Comparison of ENCODE assay signal across 15 cellular contexts in the genomic region with DNA sequence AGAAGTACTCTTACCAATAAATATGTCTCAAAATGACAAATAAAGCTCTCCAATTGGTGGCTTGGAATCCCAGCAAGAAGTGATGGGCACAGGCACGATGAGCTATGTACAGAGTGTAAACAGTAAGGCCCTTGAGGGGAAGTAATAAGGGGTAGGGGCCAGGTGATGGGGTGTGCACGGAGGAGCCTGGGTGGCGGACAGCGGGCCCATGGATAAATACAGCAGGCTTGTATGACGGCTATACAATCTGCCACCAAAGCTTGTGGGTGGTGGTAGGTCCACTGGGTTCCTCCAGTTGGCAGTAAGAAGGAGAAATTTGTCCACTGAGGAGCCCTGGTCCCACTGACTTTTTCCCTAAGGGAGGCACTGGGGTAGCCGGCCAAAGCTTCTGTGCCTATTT. TPM values are rescaled to one million over a fixed set of nuclear protein-coding genes. Genes with fewer than 3 reads are reported as not detected.
DNase-seq lines count a peak whose midpoint lies in the region; ATAC-seq and TF ChIP-seq lines count a peak whose summit lies in the region.
"Had no signal": no experiment of that assay in that cellular context is flagged by ENCODE, and none has a peak within 500 bp of the region (broad histone marks: within the 10 kb centered on the region; RNA-seq: fewer than 3 reads in every experiment).

No MANE protein-coding gene starts in this region.

- peaks cover 17% of the 10 kb centered on the region for H3K4me1 Mint-ChIP-seq in MCF 10A (ENCODE audit: insufficient read depth, unreplicated experiment)

- intact Hi-C loops in mammary epithelial cell (cut with micrococcal nuclease) (no loop called here), MCF 10A (cut with micrococcal nuclease) (no loop called here), PC-9 (cut with micrococcal nuclease; ENCODE audit: unreplicated experiment) (no loop called here), OCI-LY7 (cut with micrococcal nuclease; ENCODE audit: unreplicated experiment) (no loop called here), lower lobe of right lung (cut with DNase I) (no loop called here)

- no peak for ATAC-seq in GM18868 (IDR thresholded peaks at IDR 0.05; ENCODE audit: unreplicated experiment)
- ATAC-seq in GM21717 (IDR thresholded peaks at IDR 0.05; ENCODE audit: unreplicated experiment), result no peak
- ATAC-seq in lower lobe of right lung, result no peak

- H3K9me2 ChIP-seq in PC-9 (ENCODE audit: insufficient read depth) (no peaks in the 10 kb centered on the region), OCI-LY7 (ENCODE audit: insufficient read depth, low read length) (no peaks in the 10 kb centered on the region)

- H3K4me2 ChIP-seq in mammary epithelial cell (ENCODE audit: insufficient read depth, low read depth, low read length) (no peak overlapping the region), PC-9 (peak overlapping the region; percentile 83; the same call in 1 of the 2 replicates), mesendoderm (ENCODE audit: low read length) (no peak overlapping the region), OCI-LY7 (ENCODE audit: low read length) (no peak overlapping the region)

- H4K5ac ChIP-seq in mesendoderm (ENCODE audit: low read length), result no peak overlapping the region

- CTCF ChIA-PET in mammary epithelial cell (lab: Charles Lee; ENCODE audit: low non-redundant PET) (interaction anchor here (0.6 kb wide), 1 partner anchor 9 kb away, joined by 3 read pairs; no protein-coding TSS in a partner anchor), MCF 10A (lab: Yijun Ruan, JAX) (no interaction called here), PC-9 (lab: Charles Lee) (interaction anchor here (0.6 kb wide), 1 partner anchor 891 kb away, joined by 3 read pairs; no protein-coding TSS in a partner anchor), OCI-LY7 (lab: Charles Lee; ENCODE audit: unreplicated experiment) (no interaction called here)

- TF ChIP-seq CTCF in mammary epithelial cell (conservative IDR thresholded peaks at IDR 0.05 in 1 of 2, IDR thresholded peaks at IDR 0.05 in 1 of 2; ENCODE audit: extremely low read depth in 1 of 2, insufficient read depth in 1 of 2, low read depth in 1 of 2, low read length in 2 of 2) (no peak), MCF 10A (IDR thresholded peaks at IDR 0.05; ENCODE audit: unreplicated experiment) (no peak), PC-9 (conservative IDR thresholded peaks at IDR 0.05) (no peak), OCI-LY7 (conservative IDR thresholded peaks at IDR 0.05; ENCODE audit: low read length) (no peak), lower lobe of right lung (IDR thresholded peaks at IDR 0.05) (no peak)

- no peaks in the 10 kb centered on the region for H3K27me3 Mint-ChIP-seq in MCF 10A (ENCODE audit: insufficient read depth, unreplicated experiment)

- no peak overlapping the region for H3K4me3 Mint-ChIP-seq in MCF 10A (ENCODE audit: unreplicated experiment)

- dilution Hi-C loops in mammary epithelial cell (cut with HindIII; ENCODE audit: low sequenced_read_pairs), result no loop called here

- H2AK5ac ChIP-seq in mesendoderm (ENCODE audit: low read length), result no peak overlapping the region

- no peak overlapping the region for H3K23ac ChIP-seq in mesendoderm (ENCODE audit: low read length)

- no peaks in the 10 kb centered on the region for H3K79me2 ChIP-seq in mammary epithelial cell (ENCODE audit: insufficient read depth, low read length)
- no peaks in the 10 kb centered on the region for H3K79me2 ChIP-seq in PC-9 (ENCODE audit: low read depth)
- H3K79me2 ChIP-seq in mesendoderm (ENCODE audit: control insufficient read depth, insufficient read depth, low read length), result no peaks in the 10 kb centered on the region
- H3K79me2 ChIP-seq in OCI-LY7 (ENCODE audit: insufficient read depth, low read depth, low read length), result no peaks in the 10 kb centered on the region

- H3K56ac ChIP-seq in mesendoderm (ENCODE audit: low read length), result peak overlapping the region; percentile 80

- H3K36me3 ChIP-seq in mammary epithelial cell (ENCODE audit: insufficient read depth, low read length) (no peaks in the 10 kb centered on the region), PC-9 (ENCODE audit: low read depth) (no peaks in the 10 kb centered on the region), mesendoderm (ENCODE audit: control insufficient read depth, insufficient read depth, low read length) (no peaks in the 10 kb centered on the region), OCI-LY7 (ENCODE audit: insufficient read depth, low read length) (no peaks in the 10 kb centered on the region), lower lobe of right lung (no peaks in the 10 kb centered on the region)
- H3K36me3 ChIP-seq: HAP-1 had no signal

- POLR2A ChIA-PET in MCF 10A (lab: Yijun Ruan, JAX) (no interaction called here), PC-9 (lab: Charles Lee; ENCODE audit: unreplicated experiment) (no interaction called here), OCI-LY7 (lab: Charles Lee) (interaction anchor here (0.7 kb wide), 1 partner anchor 41 kb away, joined by 3 read pairs; no protein-coding TSS in a partner anchor)

- peaks cover 18% of the 10 kb centered on the region for H3F3A ChIP-seq in PC-9 (ENCODE audit: insufficient read depth, low read depth)

- H3K27me3 ChIP-seq in mammary epithelial cell (ENCODE audit: insufficient read depth, low read length) (no peaks in the 10 kb centered on the region), PC-9 (ENCODE audit: insufficient read depth, low read depth) (no peaks in the 10 kb centered on the region), mesendoderm (ENCODE audit: insufficient read depth, low read length, poor library complexity) (no peaks in the 10 kb centered on the region), lower lobe of right lung (ENCODE audit: low read depth) (peaks cover 36% of the 10 kb centered on the region)

- no peak overlapping the region for H2BK5ac ChIP-seq in mesendoderm (ENCODE audit: low read length)

- H3K4ac ChIP-seq in mesendoderm (ENCODE audit: low read depth, low read length), result no peak overlapping the region

- 77% methylated on average over 6 of the region's 6 CpGs for WGBS in mammary epithelial cell (ENCODE audit: low coverage, missing lambda C conversion rate)
- no CpG with 5 or more reads among the region's 6 CpGs for WGBS in mesendoderm (ENCODE audit: extremely low coverage, insufficient coverage, low lambda C conversion rate)

- H4K20me1 ChIP-seq in mammary epithelial cell (ENCODE audit: insufficient read depth, low read length) (no peaks in the 10 kb centered on the region), PC-9 (ENCODE audit: insufficient read depth) (no peaks in the 10 kb centered on the region), OCI-LY7 (ENCODE audit: insufficient read depth, low read length) (no peaks in the 10 kb centered on the region)

- BruUV-seq in mammary epithelial cell (replicated peaks; lab: Mats Ljungman, UMichigan) (no TSS peak), MCF 10A (replicated peaks; lab: Mats Ljungman, UMichigan) (no TSS peak), PC-9 (replicated peaks; lab: Mats Ljungman, UMichigan) (no TSS peak), OCI-LY7 (replicated peaks; lab: Mats Ljungman, UMichigan) (no TSS peak)

- H2AFZ ChIP-seq in mammary epithelial cell (ENCODE audit: low read depth, low read length) (peak overlapping the region; percentile 89), PC-9 (no peak overlapping the region), OCI-LY7 (ENCODE audit: low read length) (no peak overlapping the region)

- H3K27ac ChIP-seq in mammary epithelial cell (ENCODE audit: insufficient read depth, low read depth, low read length) (no peak overlapping the region), PC-9 (no peak overlapping the region), mesendoderm (ENCODE audit: low read depth, low read length) (no peak overlapping the region), OCI-LY7 (ENCODE audit: low read depth, low read length, poor library complexity, severe bottlenecking) (no peak overlapping the region), lower lobe of right lung (no peak overlapping the region)
- H3K27ac ChIP-seq: C4-2B had no signal

- no peak overlapping the region for H2BK15ac ChIP-seq in mesendoderm (replicated peaks; ENCODE audit: low read depth)

- H4K8ac ChIP-seq in mesendoderm (ENCODE audit: low read depth, low read length), result no peak overlapping the region

- no peak overlapping the region for H3K27ac Mint-ChIP-seq in MCF 10A (ENCODE audit: low read depth, unreplicated experiment)

- H3K18ac ChIP-seq in mesendoderm (ENCODE audit: low read length), result no peak overlapping the region

- no peaks in the 10 kb centered on the region for H3K36me3 Mint-ChIP-seq in MCF 10A (ENCODE audit: insufficient read depth, unreplicated experiment)

- H3K4me1 ChIP-seq in mammary epithelial cell (ENCODE audit: insufficient read depth, low read length) (peaks cover 17% of the 10 kb centered on the region), PC-9 (replicated peaks; ENCODE audit: insufficient read depth) (peaks cover 31% of the 10 kb centered on the region), mesendoderm (ENCODE audit: control insufficient read depth, low read depth, low read length) (peaks cover 2% of the 10 kb centered on the region), OCI-LY7 (ENCODE audit: insufficient read depth, low read length, poor library complexity, severe bottlenecking) (no peaks in the 10 kb centered on the region), lower lobe of right lung (peaks cover 9% of the 10 kb centered on the region)

- no peaks in the 10 kb centered on the region for H3K79me1 ChIP-seq in mesendoderm (ENCODE audit: low read length)

- H3K9ac ChIP-seq in mammary epithelial cell (ENCODE audit: insufficient read depth, low read length) (no peak overlapping the region), mesendoderm (ENCODE audit: low read length) (no peak overlapping the region)

- H3K9me3 ChIP-seq in mammary epithelial cell (replicated peaks; ENCODE audit: insufficient read depth, low read length) (no peaks in the 10 kb centered on the region), PC-9 (ENCODE audit: insufficient read depth, low read depth) (no peaks in the 10 kb centered on the region), OCI-LY7 (ENCODE audit: low read length) (no peaks in the 10 kb centered on the region), lower lobe of right lung (no peaks in the 10 kb centered on the region)
- H3K9me3 ChIP-seq: HAP-1 had no signal

- H2BK120ac ChIP-seq in mesendoderm (ENCODE audit: low read depth, low read length), result no peak overlapping the region

- H3K4me3 ChIP-seq in mammary epithelial cell (replicated peaks in 1 of 3; ENCODE audit: insufficient read depth in 1 of 3, low read depth in 2 of 3, low read length in 3 of 3), result no peak overlapping the region
- peak overlapping the region; percentile 71; the same call in 1 of the 2 replicates for H3K4me3 ChIP-seq in PC-9
- no peak overlapping the region for H3K4me3 ChIP-seq in mesendoderm (ENCODE audit: low read length)
- H3K4me3 ChIP-seq in OCI-LY7 (ENCODE audit: low read depth, low read length, poor library complexity, severe bottlenecking), result no peak overlapping the region
- H3K4me3 ChIP-seq in lower lobe of right lung, result no peak overlapping the region

- H3K9me3 Mint-ChIP-seq in MCF 10A (ENCODE audit: unreplicated experiment), result no peaks in the 10 kb centered on the region
- H3K9me3 Mint-ChIP-seq: activated T-cell treated with anti-CD3 and anti-CD28 coated beads, Interleukin-2, amount 50 U/mL, for 4 hours had no signal

- in situ Hi-C loops in mammary epithelial cell (cut with MboI; ENCODE audit: low sequenced_read_pairs in 2 of 2), result no loop called here

- DNase-seq in mammary epithelial cell (no peak), MCF 10A (ENCODE audit: unreplicated experiment) (no peak), PC-9 (no peak), mesendoderm (no peak), OCI-LY7 (ENCODE audit: low spot score) (no peak), lower lobe of right lung (no peak)
- DNase-seq: activated T-cell treated with anti-CD3 and anti-CD28 coated beads, Interleukin-2, amount 50 U/mL, for 4 hours; effector CD4-positive, alpha-beta T cell; hippocampal formation; NCI-H1694 treated with DMSO at 0.1 percent for 48 hours had no signal

RNA-seq across cellular contexts. Expression of a gene that starts 28.3 kb away (rescaled TPM):
- total RNA-seq in mammary epithelial cell, result 1 to 10 TPM in 1 of 2 donors, under 1 TPM in 1; 0.33 to 1.1 TPM
- 0.31 TPM for polyA plus RNA-seq in mammary epithelial cell
- not detected for polyA minus RNA-seq in mammary epithelial cell
- total RNA-seq in MCF 10A (2022), result 0.25 TPM in 1 of 2 replicates, not detected in the other
- total RNA-seq in PC-9 (2021), result not detected in 2 replicates
- polyA plus RNA-seq in mesendoderm (2013, experiment 1 of 2), result 0.10 TPM
- polyA plus RNA-seq in mesendoderm (2013, experiment 2 of 2), result 0.07 TPM
- total RNA-seq in OCI-LY7 (2014; rRNA removed; shearing (Covaris generic)), result not detected in 2 replicates
- total RNA-seq in OCI-LY7 (2022), result not detected in 2 replicates
- total RNA-seq in lower lobe of right lung, result 0.92 TPM
- total RNA-seq: activated T-cell treated with anti-CD3 and anti-CD28 coated beads, Interleukin-2, amount 50 U/mL, for 4 hours; omental fat pad had no signal

Comparison
In these comparisons a context has a peak if more than half of its experiments do, and no peak if none do; other contexts are left out.
1. CTCF ChIA-PET loops: an anchor here in mammary epithelial cell (0.6 kb wide) and PC-9 (0.6 kb wide); none called in MCF 10A and OCI-LY7.